In the genomic region with DNA sequence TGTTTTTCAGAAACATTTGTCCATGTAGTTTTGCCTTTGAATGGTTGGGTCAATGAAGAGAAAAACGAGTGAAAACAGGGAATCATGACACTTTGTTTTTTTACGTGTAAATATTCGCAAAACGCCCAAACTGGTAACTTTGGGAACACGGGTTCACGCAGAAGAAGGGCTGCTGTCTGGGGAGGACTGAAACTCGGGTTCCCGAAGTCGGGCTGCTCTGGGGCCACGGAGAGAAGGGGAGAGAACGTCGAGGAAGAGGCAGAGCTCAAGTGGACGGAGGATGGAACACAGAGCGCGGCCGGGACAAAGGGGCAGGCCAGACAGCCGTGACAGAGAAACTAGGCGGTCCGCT, we compare ENCODE assay signal across 8 cellular contexts. TPM values are rescaled to one million over a fixed set of nuclear protein-coding genes. Genes with fewer than 3 reads are reported as not detected.
DNase-seq lines count a peak whose midpoint lies in the region; TF ChIP-seq lines count a peak whose summit lies in the region.

No MANE protein-coding gene starts in this region.

- H3K9me3 ChIP-seq in mucosa of rectum (ENCODE audit: control insufficient read depth in 2 of 2, low read length in 2 of 2) (no peaks in the 10 kb centered on the region), vagina (no peaks in the 10 kb centered on the region)

- H3K4me3 ChIP-seq in H7 (ENCODE audit: insufficient read depth, low read depth, low read length), result peak overlapping the region; percentile 72
- H3K4me3 ChIP-seq in mucosa of rectum (ENCODE audit: low read length in 2 of 2), result peak overlapping the region; percentile 75 to 83
- H3K4me3 ChIP-seq in vagina, result peak overlapping the region; percentile 60 to 72

- peak overlapping the region; percentile 90 to 93 for H3K9ac ChIP-seq in mucosa of rectum (ENCODE audit: low read depth in 1 of 2, low read length in 2 of 2)

- no peaks in the 10 kb centered on the region for H3K36me3 ChIP-seq in H7 (replicated peaks; ENCODE audit: control insufficient read depth, insufficient read depth, low read length)
- H3K36me3 ChIP-seq in mucosa of rectum (ENCODE audit: control insufficient read depth in 2 of 2, insufficient read depth in 2 of 2, low read length in 2 of 2), result no peaks in the 10 kb centered on the region
- no peaks in the 10 kb centered on the region for H3K36me3 ChIP-seq in vagina

- TF ChIP-seq POLR2A in vagina (IDR thresholded peaks at IDR 0.05), result no peak

- peak; percentile 40 to 51 for DNase-seq in NCI-H2081 (lab: John Stamatoyannopoulos, UW)
- no peak for DNase-seq in NCI-H2081 treated with DMSO at 0.1 percent for 48 hours (lab: John Stamatoyannopoulos, UW)
- DNase-seq in H7, result no peak
- peak; percentile 63 for DNase-seq in NCI-H345 (lab: John Stamatoyannopoulos, UW)
- DNase-seq in dedifferentiated amniotic fluid mesenchymal stem cell (ENCODE audit: extremely low spot score), result peak; percentile 18
- DNase-seq in vagina (ENCODE audit: extremely low spot score in 2 of 2), result peak in 1 of 2 donors; percentile 88
- DNase-seq in NCI-H1048 (lab: John Stamatoyannopoulos, UW), result no peak

- TF ChIP-seq CTCF in vagina (IDR thresholded peaks at IDR 0.05), result no peak

- intact Hi-C loops in vagina (cut with DNase I), result loop anchor here (5.0 kb wide), 1 partner anchor 263 kb away; a partner anchor contains a TSS

- peaks cover 6 to 11% of the 10 kb centered on the region in 2 donors for H3K4me1 ChIP-seq in mucosa of rectum (ENCODE audit: control insufficient read depth in 2 of 2, insufficient read depth in 2 of 2, low read length in 2 of 2)
- peaks cover 8% of the 10 kb centered on the region for H3K4me1 ChIP-seq in vagina

- H3K27me3 ChIP-seq in H7 (ENCODE audit: control insufficient read depth, insufficient read depth, low read length), result no peaks in the 10 kb centered on the region
- H3K27me3 ChIP-seq in mucosa of rectum (ENCODE audit: control insufficient read depth in 2 of 2, insufficient read depth in 2 of 2, low read length in 2 of 2), result no peaks in the 10 kb centered on the region
- no peaks in the 10 kb centered on the region for H3K27me3 ChIP-seq in vagina

- peak overlapping the region; percentile 98 to 99 for H3K27ac ChIP-seq in mucosa of rectum (ENCODE audit: low read depth in 2 of 2, low read length in 2 of 2)
- peak overlapping the region; percentile 95 for H3K27ac ChIP-seq in vagina

RNA-seq across cellular contexts. Expression of a gene that starts 0.5 kb away (rescaled TPM):
- 10.1 and 14.4 TPM in 2 replicates for total RNA-seq in H7 (2014; rRNA removed; shearing (Covaris generic))
- 2.7 TPM for total RNA-seq in vagina

RNA-seq across cellular contexts. Expression of a gene that starts 43.0 kb away (rescaled TPM):
- 22.0 and 26.0 TPM in 2 replicates for total RNA-seq in H7 (2014; rRNA removed; shearing (Covaris generic))
- total RNA-seq in vagina, result 16.0 TPM

Comparison
In these comparisons a context has a peak if more than half of its experiments do, and no peak if none do; other contexts are left out.
1. DNase-seq: peak in NCI-H2081 (2 of 2), NCI-H345 (single experiment) and dedifferentiated amniotic fluid mesenchymal stem cell (single experiment); none in NCI-H2081 treated with DMSO at 0.1 percent for 48 hours (single experiment), H7 (single experiment) and NCI-H1048 (single experiment).
2. Peak in every context shown above with its lines, with median percentiles within 50 percentile points of each other: H3K4me3 ChIP-seq.